In genomic region chr7:139341776-139342244, GRCh38 we compare ENCODE assay signal across 1 cellular context.
A peak's percentile ranks its signal among the peaks of the same experiment; 100 is the strongest.
TF ChIP-seq lines count a peak whose summit lies in the region.

No MANE protein-coding gene starts in this region.

TF ChIP-seq in GM12878, 131 proteins besides CTCF, POLR2A, EP300 and RAD21 (continued from another document):
- 0 out of 2 replicates have a peak, but pooled peaks have one; percentile 16 for TF ChIP-seq RELB (IDR thresholded peaks at IDR 0.05; ENCODE audit: low read depth)
- TF ChIP-seq RUNX3 (IDR thresholded peaks at IDR 0.05; ENCODE audit: low read length) = peak; percentile 3; the same call in 1 of the 2 replicates
- TF ChIP-seq MXI1 (IDR thresholded peaks at IDR 0.05; ENCODE audit: low read depth, low read length) = peak; percentile 40; the same call in 1 of the 2 replicates
- no peak for TF ChIP-seq ZNF384 (IDR thresholded peaks at IDR 0.05; ENCODE audit: borderline replicate concordance, low read depth, low read length)
- peak; percentile 5; the same call in 1 of the 2 replicates for TF ChIP-seq SIN3A (IDR thresholded peaks at IDR 0.05; ENCODE audit: low read depth, low read length)
- TF ChIP-seq BCLAF1 (IDR thresholded peaks at IDR 0.05) = no peak
- TF ChIP-seq BRCA1 (IDR thresholded peaks at IDR 0.05; ENCODE audit: low read depth, low read length) = no peak
- 0 out of 2 replicates have a peak, but pooled peaks have one; percentile 14 for TF ChIP-seq YY1 (IDR thresholded peaks at IDR 0.05; ENCODE audit: low read depth, low read length)
- peak; percentile 87 for TF ChIP-seq MLLT1 (IDR thresholded peaks at IDR 0.05)
